23 cellular contexts compared by ENCODE assay signal in the genomic region with DNA sequence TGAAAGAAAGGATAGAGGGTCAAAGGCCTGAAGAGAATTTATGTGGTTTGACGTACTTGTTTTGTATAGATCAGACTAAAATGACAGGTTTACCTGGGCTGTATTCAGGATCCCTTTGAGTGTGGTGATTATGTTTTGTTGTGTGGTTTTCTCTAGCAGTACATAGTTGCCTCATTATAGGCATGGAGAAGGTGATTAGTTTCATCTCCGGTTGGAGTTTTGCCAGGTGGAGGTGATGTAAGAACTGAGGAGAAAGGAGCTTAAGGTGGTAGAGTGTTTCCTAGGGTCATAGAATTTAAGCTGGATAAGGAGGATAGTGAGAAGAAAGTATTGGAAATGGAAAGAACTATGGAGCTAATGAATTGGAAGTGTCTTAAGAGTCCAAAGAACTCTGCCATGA.
A peak's percentile ranks its signal among the peaks of the same experiment; 100 is the strongest.
DNase-seq lines count a peak whose midpoint lies in the region; TF ChIP-seq lines count a peak whose summit lies in the region.
"Had no signal": no experiment of that assay in that cellular context is flagged by ENCODE, and none has a peak within 500 bp of the region (broad histone marks: within the 10 kb centered on the region; RNA-seq: fewer than 3 reads in every experiment).

No MANE protein-coding gene starts in this region.

- CTCF ChIA-PET in HEK293 (lab: Yijun Ruan, JAX): interaction anchor here (0.5 kb wide), 2 partner anchors 275 to 286 kb away, joined by 3 to 6 read pairs; no protein-coding TSS in a partner anchor

- H3K27ac Mint-ChIP-seq in nephron progenitor cell: peak overlapping the region; percentile 1
- H3K27ac Mint-ChIP-seq: activated T-cell treated with anti-CD3 and anti-CD28 coated beads, Interleukin-2, amount 50 U/mL, for 24 hours; CD8-positive, alpha-beta T cell; stimulated activated naive CD8-positive, alpha-beta T cell treated with anti-CD3 and anti-CD28 coated beads, Interleukin-15, Interleukin-2, amounts not matched to agents 100 ng/mL and 50 ng/mL, for 24 hours had no signal

- H3K27ac ChIP-seq in HEK293 (ENCODE audit: extremely low read depth, low read depth, low read length) (no peak overlapping the region), spleen (no peak overlapping the region)
- H3K27ac ChIP-seq: transverse colon had no signal

- no peaks in the 10 kb centered on the region; the same call in 1 of the 2 replicates for H3K4me1 ChIP-seq in HEK293 (ENCODE audit: control insufficient read depth, insufficient read depth, low read length)
- no peaks in the 10 kb centered on the region for H3K4me1 ChIP-seq in spleen

- WGBS in spleen, 5 donors: 73 to 95% (median 75%) methylated on average over 2 of the region's 2 CpGs

- no peaks in the 10 kb centered on the region for H3K4me1 Mint-ChIP-seq in nephron progenitor cell

- DNase-seq in NCI-H1436 treated with DMSO at 0.1 percent for 48 hours (lab: John Stamatoyannopoulos, UW): peak; percentile 76
- DNase-seq in SW480 (ENCODE audit: low spot score): peak; percentile 19
- DNase-seq in nephron progenitor cell: no peak
- DNase-seq in HuH-7 (ENCODE audit: low spot score): no peak
- DNase-seq in activated CD4-positive, alpha-beta T cell treated with anti-CD3 and anti-CD28 coated beads for 4 hours: no peak
- DNase-seq in spleen: no peak
- DNase-seq: activated CD4-positive, alpha-beta T cell treated with anti-CD3 and anti-CD28 coated beads for 1 hour; activated naive CD4-positive, alpha-beta T cell treated with Interleukin-2 at 50 U/mL for 16 hours; activated T-cell treated with anti-CD3 and anti-CD28 coated beads, Interleukin-2, amount 50 U/mL, for 24 hours; amniotic stem cell; CD8-positive, alpha-beta T cell; kidney glomerular epithelial cell; NCI-H2081 treated with DMSO at 0.1 percent for 48 hours; NCI-H526 treated with DMSO at 0.1 percent for 48 hours; nucleus accumbens; PC-3; retina; SHP77 treated with DMSO at 0.1 percent for 48 hours; stimulated activated CD4-positive, alpha-beta T cell treated with anti-CD3 and anti-CD28 coated beads, Interleukin-4, amount 100 ng/mL, for 24 hours; transverse colon had no signal

- H3K9me3 Mint-ChIP-seq in nephron progenitor cell: no peaks in the 10 kb centered on the region
- H3K9me3 Mint-ChIP-seq: activated T-cell treated with anti-CD3 and anti-CD28 coated beads, Interleukin-2, amount 50 U/mL, for 24 hours; CD8-positive, alpha-beta T cell; stimulated activated naive CD8-positive, alpha-beta T cell treated with anti-CD3 and anti-CD28 coated beads, Interleukin-15, Interleukin-2, amounts not matched to agents 100 ng/mL and 50 ng/mL, for 24 hours had no signal

- TF ChIP-seq CTCF in HEK293 (tag by site-specific recombination; IDR thresholded peaks at IDR 0.05) (no peak), nephron progenitor cell (IDR thresholded peaks at IDR 0.05) (no peak), spleen (IDR thresholded peaks at IDR 0.05 in 8 of 11, conservative IDR thresholded peaks at IDR 0.05 in 3 of 11) (no peak)

- H3K27me3 Mint-ChIP-seq in nephron progenitor cell (ENCODE audit: low read depth, poor library complexity): no peaks in the 10 kb centered on the region
- H3K27me3 Mint-ChIP-seq: activated T-cell treated with anti-CD3 and anti-CD28 coated beads, Interleukin-2, amount 50 U/mL, for 24 hours; stimulated activated naive CD8-positive, alpha-beta T cell treated with anti-CD3 and anti-CD28 coated beads, Interleukin-15, Interleukin-2, amounts not matched to agents 100 ng/mL and 50 ng/mL, for 24 hours had no signal

- no peaks in the 10 kb centered on the region for H3K36me3 Mint-ChIP-seq in nephron progenitor cell (ENCODE audit: low read depth)
- H3K36me3 Mint-ChIP-seq: CD8-positive, alpha-beta T cell had no signal

- no peak overlapping the region for H3K4me3 Mint-ChIP-seq in nephron progenitor cell
- H3K4me3 Mint-ChIP-seq: activated T-cell treated with anti-CD3 and anti-CD28 coated beads, Interleukin-2, amount 50 U/mL, for 24 hours; CD8-positive, alpha-beta T cell; stimulated activated naive CD8-positive, alpha-beta T cell treated with anti-CD3 and anti-CD28 coated beads, Interleukin-15, Interleukin-2, amounts not matched to agents 100 ng/mL and 50 ng/mL, for 24 hours had no signal

- POLR2A ChIA-PET in HEK293 (lab: Yijun Ruan, JAX): no interaction called here

- H3K4me3 ChIP-seq in HEK293 (ENCODE audit: low read depth, low read length) (no peak overlapping the region), spleen (no peak overlapping the region)
- H3K4me3 ChIP-seq: coronary artery, transverse colon had no signal

- intact Hi-C loops in spleen (cut with DNase I; ENCODE audit: low total_unique reads): no loop called here

- H3K27me3 ChIP-seq in spleen (replicated peaks in 1 of 7): no peaks in the 10 kb centered on the region
- H3K27me3 ChIP-seq: transverse colon had no signal

- no peak for TF ChIP-seq POLR2A in spleen (IDR thresholded peaks at IDR 0.05)

- H3K9me3 ChIP-seq in HEK293 (ENCODE audit: control insufficient read depth, insufficient read depth, low read depth, low read length) (no peaks in the 10 kb centered on the region), spleen (no peaks in the 10 kb centered on the region)
- H3K9me3 ChIP-seq: transverse colon had no signal

- H3K36me3 ChIP-seq in HEK293 (ENCODE audit: control insufficient read depth in 2 of 2, insufficient read depth in 1 of 2, low read length in 2 of 2): no peaks in the 10 kb centered on the region
- no peaks in the 10 kb centered on the region for H3K36me3 ChIP-seq in spleen
- H3K36me3 ChIP-seq: transverse colon had no signal

TF ChIP-seq in HEK293, 187 proteins besides CTCF, POLR2A, EP300 and RAD21:
- TF ChIP-seq ATF2 (tag by site-specific recombination; IDR thresholded peaks at IDR 0.05; ENCODE audit: low read depth) (peak; percentile 50; the same call in 1 of the 2 replicates), ZSCAN18 (tag by site-specific recombination; IDR thresholded peaks at IDR 0.05) (no peak), ZNF623 (tag by site-specific recombination; IDR thresholded peaks at IDR 0.05) (no peak), SP7 (tag by site-specific recombination; IDR thresholded peaks at IDR 0.05) (0 out of 2 replicates have a peak, but pooled peaks have one; percentile 34), OSR2 (tag by site-specific recombination; IDR thresholded peaks at IDR 0.05) (no peak), KLF8 (tag by site-specific recombination; IDR thresholded peaks at IDR 0.05) (0 out of 2 replicates have a peak, but pooled peaks have one; percentile 23), ZNF549 (tag by site-specific recombination; IDR thresholded peaks at IDR 0.05) (no peak), PRDM1 (tag by site-specific recombination; IDR thresholded peaks at IDR 0.05) (0 out of 2 replicates have a peak, but pooled peaks have one; percentile 47), ZNF366 (tag by site-specific recombination; conservative IDR thresholded peaks at IDR 0.05) (peak; percentile 57), ZNF629 (tag by site-specific recombination; IDR thresholded peaks at IDR 0.05) (peak; percentile 59), ZNF394 (tag by site-specific recombination; IDR thresholded peaks at IDR 0.05; ENCODE audit: borderline replicate concordance) (no peak), ZNF555 (tag by site-specific recombination; conservative IDR thresholded peaks at IDR 0.05) (no peak), ZNF692 (tag by site-specific recombination; IDR thresholded peaks at IDR 0.05) (0 out of 2 replicates have a peak, but pooled peaks have one; percentile 29)

Comparison
In these comparisons a context has a peak if more than half of its experiments do, and no peak if none do; other contexts are left out.
1. DNase-seq: peak in NCI-H1436 treated with DMSO at 0.1 percent for 48 hours (single experiment) and SW480 (single experiment); none in nephron progenitor cell (single experiment), HuH-7 (single experiment), activated CD4-positive, alpha-beta T cell treated with anti-CD3 and anti-CD28 coated beads for 4 hours (0 of 2) and spleen (single experiment).